In the genomic region with DNA sequence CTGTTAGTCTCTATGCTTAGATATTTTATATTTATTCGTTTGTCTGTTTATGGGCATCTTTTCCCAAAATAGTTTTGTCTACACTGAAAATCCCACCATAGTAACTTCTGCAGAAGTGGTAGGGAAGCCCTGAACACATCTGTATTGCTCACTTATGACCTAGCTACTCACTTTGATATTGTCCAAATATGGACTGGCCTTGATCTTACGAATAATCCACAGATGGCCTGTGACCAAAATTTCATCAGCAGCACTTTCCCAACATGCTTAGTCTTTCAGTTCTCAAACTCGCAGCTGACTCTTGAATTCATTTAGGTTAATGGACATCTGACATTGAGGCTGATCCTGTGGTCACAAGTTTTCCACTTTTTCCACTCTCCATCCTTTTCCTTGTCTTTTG, we compare ENCODE assay signal across 23 cellular contexts.
"Had no signal": no experiment of that assay in that cellular context is flagged by ENCODE, and none has a peak within 500 bp of the region (broad histone marks: within the 10 kb centered on the region; RNA-seq: fewer than 3 reads in every experiment).

No MANE protein-coding gene starts in this region.

- H3K4me1 ChIP-seq: colonic mucosa, left lung, neural progenitor cell, prostate gland, right atrium auricular region, stomach, tibial artery had no signal

- H3K36me3 ChIP-seq: colonic mucosa, gastrocnemius medialis, left lung, neural progenitor cell, prostate gland, right atrium auricular region had no signal

- H3K9me3 ChIP-seq: colonic mucosa, gastrocnemius medialis, left lung, prostate gland, right atrium auricular region, stomach, tibial artery had no signal

- H3K9ac ChIP-seq: neural progenitor cell had no signal

- DNase-seq: colonic mucosa; effector CD8-positive, alpha-beta T cell; endodermal cell; foreskin fibroblast; gastrocnemius medialis; head of caudate nucleus; kidney; left lung; mesendoderm; midbrain; naive thymus-derived CD4-positive, alpha-beta T cell; stimulated activated CD4-positive, alpha-beta T cell treated with anti-CD3 and anti-CD28 coated beads, Interleukin-2, amount 100 ng/mL, for 24 hours; stimulated activated CD4-positive, alpha-beta T cell treated with anti-CD3 and anti-CD28 coated beads, Interleukin-4, amount 100 ng/mL, for 24 hours; stimulated activated naive CD4-positive, alpha-beta T cell treated with Interleukin-2 at 50 U/mL for 16 hours; stomach; tibial artery had no signal

- H2AFZ ChIP-seq: neural progenitor cell had no signal

- H3K27ac ChIP-seq: colonic mucosa, epithelial cell of prostate, gastrocnemius medialis, left lung, neural progenitor cell, prostate gland, right atrium auricular region, stomach, tibial artery had no signal

- H3K4me3 ChIP-seq: colonic mucosa, gastrocnemius medialis, left lung, neural progenitor cell, prostate gland, right atrium auricular region, stomach, tibial artery had no signal

- FAIRE-seq: kidney had no signal

- ATAC-seq: esophagus mucosa; gastrocnemius medialis; left lung; naive thymus-derived CD4-positive, alpha-beta T cell; sciatic nerve; stimulated activated effector memory CD8-positive, alpha-beta T cell treated with anti-CD3 and anti-CD28 coated beads, Interleukin-12 subunit alpha, Interleukin-12 subunit beta, amount 100 ng/mL, for 72 hours had no signal

- H3K27me3 ChIP-seq: colonic mucosa, gastrocnemius medialis, left lung, neural progenitor cell, right atrium auricular region, stomach, tibial artery had no signal

- H3K4me2 ChIP-seq: neural progenitor cell had no signal
